Comparison of ENCODE assay signal across 8 cellular contexts in the genomic region with DNA sequence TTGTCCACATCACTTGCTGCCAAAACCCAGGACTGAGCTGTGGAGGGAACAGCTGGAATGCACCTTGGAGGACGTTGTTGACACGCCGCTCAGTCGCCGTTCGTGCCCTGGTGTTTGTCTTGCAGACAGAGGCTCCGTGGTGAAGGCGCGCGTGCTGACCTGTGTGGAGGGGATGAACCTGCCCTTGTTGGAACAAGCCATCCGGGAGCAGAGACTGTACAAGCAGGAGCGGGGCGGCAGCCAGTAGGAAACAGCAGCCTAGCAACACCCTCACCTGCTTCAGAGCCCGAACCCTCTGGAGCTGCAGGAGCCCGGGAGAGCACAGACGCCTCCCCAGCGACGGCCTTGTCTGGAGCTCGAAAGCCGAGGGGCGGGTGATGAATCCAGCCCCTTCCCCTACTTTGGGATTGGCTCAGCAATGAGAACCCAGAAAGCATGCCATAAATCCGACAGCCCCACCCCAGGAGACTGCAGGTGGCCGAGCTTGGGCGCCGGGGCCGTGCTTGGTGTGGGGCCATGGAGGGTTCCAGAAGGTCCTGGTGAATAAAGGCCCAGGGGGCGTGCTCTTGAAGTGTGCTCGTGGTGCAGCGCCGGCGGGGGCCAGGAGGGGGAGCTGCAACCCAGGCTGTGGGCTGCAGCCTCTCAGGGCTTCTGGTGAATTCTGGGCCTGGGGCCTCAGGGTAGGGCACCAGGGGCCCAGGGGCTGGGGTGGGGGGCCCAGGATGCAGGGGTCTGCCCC. TPM values are rescaled to one million over a fixed set of nuclear protein-coding genes. Genes with fewer than 3 reads are reported as not detected.
DNase-seq lines count a peak whose midpoint lies in the region; ATAC-seq and TF ChIP-seq lines count a peak whose summit lies in the region.

No MANE protein-coding gene starts in this region.

- H2BK5ac ChIP-seq in mesendoderm (ENCODE audit: low read length) = peak overlapping the region; percentile 34

- no peak overlapping the region for H4K8ac ChIP-seq in mesendoderm (ENCODE audit: low read depth, low read length)

- no peak overlapping the region for H3K23ac ChIP-seq in mesendoderm (ENCODE audit: low read length)

- H3K9me3 ChIP-seq in DND-41 (ENCODE audit: insufficient read depth, low read length, severe bottlenecking) (no peaks in the 10 kb centered on the region), KOPT-K1 (ENCODE audit: insufficient read depth, low read length, poor library complexity, severe bottlenecking) (no peaks in the 10 kb centered on the region)

- H3K27me3 Mint-ChIP-seq in chondrocyte (ENCODE audit: low read depth) = no peaks in the 10 kb centered on the region

- no CpG with 5 or more reads among the region's 31 CpGs for WGBS in mesendoderm (ENCODE audit: extremely low coverage, insufficient coverage, low lambda C conversion rate)

- TF ChIP-seq CTCF in DND-41 (IDR thresholded peaks at IDR 0.05; ENCODE audit: borderline replicate concordance, extremely low read depth, low read length, poor library complexity, severe bottlenecking) = peak; percentile 86
- TF ChIP-seq CTCF in chondrocyte (IDR thresholded peaks at IDR 0.05) = peak; percentile 78

- H3K4me1 ChIP-seq in DND-41 (ENCODE audit: insufficient read depth, low read length) (no peaks in the 10 kb centered on the region), mesendoderm (ENCODE audit: control insufficient read depth, low read depth, low read length) (no peaks in the 10 kb centered on the region)

- H3K79me1 ChIP-seq in mesendoderm (ENCODE audit: low read length) = no peaks in the 10 kb centered on the region

- H3K4me3 Mint-ChIP-seq in chondrocyte (ENCODE audit: unreplicated experiment) = no peak overlapping the region

- H3K4me3 ChIP-seq in DND-41 (ENCODE audit: low read depth in 1 of 2, low read length in 2 of 2) (no peak overlapping the region), mesendoderm (ENCODE audit: low read length) (no peak overlapping the region)

- peaks cover 11% of the 10 kb centered on the region for H3K4me1 Mint-ChIP-seq in chondrocyte (ENCODE audit: low read depth)

- H3K9ac ChIP-seq in DND-41 (ENCODE audit: low read depth, low read length) (no peak overlapping the region; the same call in none of the 2 replicates), mesendoderm (ENCODE audit: low read length) (peak overlapping the region; percentile 18)

- H2BK15ac ChIP-seq in mesendoderm (replicated peaks; ENCODE audit: low read depth) = no peak overlapping the region

- H3K18ac ChIP-seq in mesendoderm (ENCODE audit: low read length) = peak overlapping the region; percentile 62

- peak; percentile 90 for ATAC-seq in DND-41 (ENCODE audit: insufficient read depth, low read depth)
- peak; percentile 48 for ATAC-seq in stimulated activated naive CD8-positive, alpha-beta T cell treated with anti-CD3 and anti-CD28 coated beads, Interleukin-15, Interleukin-2, amounts not matched to agents 100 U/mL and 50 U/mL, for 24 hours
- ATAC-seq in GM18517 (IDR thresholded peaks at IDR 0.05; ENCODE audit: unreplicated experiment) = no peak

- H3K9me3 Mint-ChIP-seq in chondrocyte (ENCODE audit: low read depth) = no peaks in the 10 kb centered on the region

- no peak overlapping the region for H3K27ac Mint-ChIP-seq in chondrocyte (ENCODE audit: unreplicated experiment)

- no peak overlapping the region for H4K5ac ChIP-seq in mesendoderm (ENCODE audit: low read length)

- H3K79me2 ChIP-seq in DND-41 (ENCODE audit: insufficient read depth, low read length) (no peaks in the 10 kb centered on the region), mesendoderm (ENCODE audit: control insufficient read depth, insufficient read depth, low read length) (no peaks in the 10 kb centered on the region)

- H3K27me3 ChIP-seq in DND-41 (ENCODE audit: insufficient read depth, low read length, poor library complexity) (no peaks in the 10 kb centered on the region), mesendoderm (ENCODE audit: insufficient read depth, low read length, poor library complexity) (no peaks in the 10 kb centered on the region)

- peak overlapping the region; percentile 48; the same call in 1 of the 2 replicates for H3K27ac ChIP-seq in DND-41 (ENCODE audit: low read length)
- peak overlapping the region; percentile 39 for H3K27ac ChIP-seq in KOPT-K1 (ENCODE audit: low read depth, low read length, poor library complexity, severe bottlenecking)
- no peak overlapping the region for H3K27ac ChIP-seq in mesendoderm (ENCODE audit: low read depth, low read length)

- H3K36me3 ChIP-seq in DND-41 (ENCODE audit: insufficient read depth, low read length) (peaks cover 4% of the 10 kb centered on the region; the same call in 1 of the 2 replicates), KOPT-K1 (ENCODE audit: insufficient read depth, low read length) (peaks cover 47% of the 10 kb centered on the region; the same call in 1 of the 2 replicates), mesendoderm (ENCODE audit: control insufficient read depth, insufficient read depth, low read length) (peaks cover 2% of the 10 kb centered on the region)

- no peaks in the 10 kb centered on the region for H4K20me1 ChIP-seq in DND-41 (ENCODE audit: insufficient read depth, low read length)

- peaks cover 8% of the 10 kb centered on the region for H3K36me3 Mint-ChIP-seq in chondrocyte (ENCODE audit: low read depth)

- H3K56ac ChIP-seq in mesendoderm (ENCODE audit: low read length) = peak overlapping the region; percentile 28

- peak; percentile 76 for DNase-seq in DND-41
- peak; percentile 74 for DNase-seq in activated CD4-positive, CD25-positive, alpha-beta regulatory T cell treated with anti-CD3 and anti-CD28 coated beads, Interleukin-2, amount 50 U/mL, for 72 hours
- DNase-seq in chondrocyte (ENCODE audit: low spot score) = no peak
- peak; percentile 85 for DNase-seq in mesendoderm
- peak; percentile 79 for DNase-seq in stimulated activated naive CD8-positive, alpha-beta T cell treated with anti-CD3 and anti-CD28 coated beads, Interleukin-15, Interleukin-2, amounts not matched to agents 100 U/mL and 50 U/mL, for 24 hours
- DNase-seq in DMS79 (lab: John Stamatoyannopoulos, UW) = no peak

- H3K4ac ChIP-seq in mesendoderm (ENCODE audit: low read depth, low read length) = peak overlapping the region; percentile 38

- no peak overlapping the region for H3K4me2 ChIP-seq in DND-41 (ENCODE audit: insufficient read depth, low read length)
- no peak overlapping the region for H3K4me2 ChIP-seq in mesendoderm (ENCODE audit: low read length)

- no peak overlapping the region for H2AFZ ChIP-seq in DND-41 (ENCODE audit: low read depth, low read length)

- H2AK5ac ChIP-seq in mesendoderm (ENCODE audit: low read length) = peak overlapping the region; percentile 57

- H2BK120ac ChIP-seq in mesendoderm (ENCODE audit: low read depth, low read length) = no peak overlapping the region

RNA-seq across cellular contexts. Expression of a gene that starts 0.5 kb away (rescaled TPM):
- total RNA-seq in chondrocyte = 6.3 to 7.1 TPM (median 6.7 TPM) in 3 replicates
- 6.2 TPM for polyA plus RNA-seq in mesendoderm (2013, experiment 1 of 2)
- 6.2 TPM for polyA plus RNA-seq in mesendoderm (2013, experiment 2 of 2)

RNA-seq across cellular contexts. Expression of a gene that starts 21.1 kb away (rescaled TPM):
- total RNA-seq in chondrocyte = 17.1 to 22.2 TPM (median 21.8 TPM) in 3 replicates
- 16.1 TPM for polyA plus RNA-seq in mesendoderm (2013, experiment 1 of 2)
- 15.1 TPM for polyA plus RNA-seq in mesendoderm (2013, experiment 2 of 2)

RNA-seq across cellular contexts. Expression of a gene that starts 21.2 kb away (rescaled TPM):
- total RNA-seq in chondrocyte = 50.2 to 63.3 TPM (median 52.3 TPM) in 3 replicates
- 11.1 TPM for polyA plus RNA-seq in mesendoderm (2013, experiment 1 of 2)
- 10.8 TPM for polyA plus RNA-seq in mesendoderm (2013, experiment 2 of 2)

RNA-seq across cellular contexts. Expression of a gene that starts 26.9 kb away (rescaled TPM):
- total RNA-seq in chondrocyte = not detected in 3 replicates
- polyA plus RNA-seq in mesendoderm (2013, experiment 1 of 2) = 0.14 TPM
- 0.11 TPM for polyA plus RNA-seq in mesendoderm (2013, experiment 2 of 2)

RNA-seq across cellular contexts. Expression of a gene that starts 59.3 kb away (rescaled TPM):
- 6.7 to 19.8 TPM (median 7.5 TPM) in 3 replicates for total RNA-seq in chondrocyte
- polyA plus RNA-seq in mesendoderm (2013, experiment 1 of 2) = 2.5 TPM
- 2.7 TPM for polyA plus RNA-seq in mesendoderm (2013, experiment 2 of 2)

Comparison
In these comparisons a context has a peak if more than half of its experiments do, and no peak if none do; other contexts are left out.
1. DNase-seq: peak in DND-41 (single experiment), activated CD4-positive, CD25-positive, alpha-beta regulatory T cell treated with anti-CD3 and anti-CD28 coated beads, Interleukin-2, amount 50 U/mL, for 72 hours (single experiment), mesendoderm (single experiment) and stimulated activated naive CD8-positive, alpha-beta T cell treated with anti-CD3 and anti-CD28 coated beads, Interleukin-15, Interleukin-2, amounts not matched to agents 100 U/mL and 50 U/mL, for 24 hours (single experiment); none in chondrocyte (single experiment) and DMS79 (single experiment).